8 cellular contexts compared by ENCODE assay signal in the genomic region with DNA sequence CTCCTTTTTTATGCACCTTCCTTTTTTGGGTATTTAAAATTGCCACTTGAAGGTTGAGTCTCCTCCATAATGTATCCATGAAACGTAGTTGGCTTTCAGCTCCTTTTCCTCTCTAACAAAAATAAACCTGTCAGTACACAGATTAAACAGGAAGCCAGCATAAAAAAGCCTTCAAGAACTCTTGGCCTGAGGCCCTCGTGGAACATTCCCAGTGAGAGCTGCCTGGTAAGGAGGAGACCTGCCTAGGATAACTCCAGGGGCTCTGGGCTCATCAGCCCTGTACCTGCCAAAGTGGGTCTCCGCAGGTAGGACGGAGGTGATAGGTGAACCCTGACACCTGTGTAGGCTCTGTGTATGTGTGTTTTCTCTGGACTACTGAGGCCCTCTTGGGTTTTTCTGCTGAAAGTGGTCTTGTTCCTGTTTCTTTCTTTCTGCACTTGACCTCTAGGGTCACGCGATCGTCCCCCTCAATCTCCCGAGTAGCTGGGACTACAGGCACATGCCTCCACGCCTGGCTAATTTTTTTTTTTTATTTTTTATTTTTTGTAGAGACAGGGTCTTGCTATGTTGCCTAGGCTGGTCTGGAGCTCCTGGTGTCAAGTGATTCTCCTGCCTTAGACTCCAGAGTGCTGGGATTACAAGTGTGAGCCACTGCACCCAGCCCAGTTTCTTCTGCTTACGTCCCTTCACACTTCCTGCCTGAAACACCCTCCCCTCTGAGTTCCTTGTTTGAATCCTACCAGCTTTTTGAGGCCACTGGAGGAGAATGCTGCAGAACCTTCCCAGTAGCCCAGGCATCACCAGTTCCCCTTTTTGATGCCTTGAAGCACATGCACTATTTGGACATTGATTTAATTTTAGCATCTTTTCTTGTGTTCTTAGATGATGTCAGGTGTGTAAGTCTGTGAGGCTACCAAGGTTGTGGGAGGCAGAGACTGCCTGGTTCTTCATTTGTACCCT. TPM values are rescaled to one million over a fixed set of nuclear protein-coding genes. Genes with fewer than 3 reads are reported as not detected.
DNase-seq lines count a peak whose midpoint lies in the region; ATAC-seq and TF ChIP-seq lines count a peak whose summit lies in the region.

No MANE protein-coding gene starts in this region.

- H3K4me1 Mint-ChIP-seq in endodermal cell: peaks cover 39% of the 10 kb centered on the region

- H3K27ac Mint-ChIP-seq in endodermal cell: peak overlapping the region; percentile 33

- peaks cover 22% of the 10 kb centered on the region for H3K36me3 ChIP-seq in endodermal cell (ENCODE audit: control insufficient read depth, insufficient read depth, low read length)

- peak; percentile 92 for DNase-seq in NOMO-1 treated with DMSO at 0.1 percent for 48 hours (lab: John Stamatoyannopoulos, UW; ENCODE audit: unreplicated experiment)
- DNase-seq in endodermal cell: peak; percentile 57
- DNase-seq in pulmonary artery endothelial cell (ENCODE audit: low read depth, low spot score): peak; percentile 45
- DNase-seq in epidermal melanocyte (ENCODE audit: insufficient read length, low spot score): no peak
- no peak for DNase-seq in inferior parietal cortex (ENCODE audit: extremely low spot score)

- no peak for TF ChIP-seq CTCF in GM12875 (IDR thresholded peaks at IDR 0.05; ENCODE audit: borderline replicate concordance, insufficient read depth, low read depth, low read length)
- TF ChIP-seq CTCF in endodermal cell (conservative IDR thresholded peaks at IDR 0.05): no peak

- H3K9me3 ChIP-seq in endodermal cell (ENCODE audit: control insufficient read depth, low read length): no peaks in the 10 kb centered on the region

- no peak overlapping the region for H3K27ac ChIP-seq in endodermal cell (ENCODE audit: low read depth, low read length)

- H3K4me1 ChIP-seq in endodermal cell (ENCODE audit: control insufficient read depth, insufficient read depth, low read length): peaks cover 4% of the 10 kb centered on the region

- H3K4me3 ChIP-seq in GM12875 (ENCODE audit: low read depth, low read length) (peak overlapping the region; percentile 12), endodermal cell (ENCODE audit: low read length) (no peak overlapping the region)

- H3K9ac ChIP-seq in endodermal cell (ENCODE audit: extremely low read depth, low read length, poor library complexity, severe bottlenecking): no peak overlapping the region

- 92 to 100% methylated on average over 2 to 10 of the region's 10 CpGs for WGBS in endodermal cell (ENCODE audit: insufficient coverage in 1 of 2, insufficient read length in 1 of 2), 2 experiments

- no peak for ATAC-seq in HG03442 (IDR thresholded peaks at IDR 0.05; ENCODE audit: unreplicated experiment)
- ATAC-seq in GM19395 (IDR thresholded peaks at IDR 0.05; ENCODE audit: unreplicated experiment): no peak

- peaks cover 26% of the 10 kb centered on the region for H3K36me3 Mint-ChIP-seq in endodermal cell (ENCODE audit: low read depth)

- no peak overlapping the region for H3K4me3 Mint-ChIP-seq in endodermal cell

- H3K27me3 ChIP-seq in endodermal cell (ENCODE audit: control insufficient read depth, insufficient read depth, low read length, poor library complexity, severe bottlenecking): no peaks in the 10 kb centered on the region

- no peaks in the 10 kb centered on the region for H3K27me3 Mint-ChIP-seq in endodermal cell (ENCODE audit: insufficient read depth)

- H3K9me3 Mint-ChIP-seq in endodermal cell: no peaks in the 10 kb centered on the region

RNA-seq across cellular contexts. Expression of gene PGS1, which starts 9.8 kb away (rescaled TPM):
- 10 to 100 TPM; 57.1 to 58.2 TPM for total RNA-seq in endodermal cell
- polyA plus RNA-seq in endodermal cell (2013, experiment 1 of 2): 33.1 TPM
- 32.3 TPM for polyA plus RNA-seq in endodermal cell (2013, experiment 2 of 2)
- total RNA-seq in pulmonary artery endothelial cell: 32.0 and 40.0 TPM in 2 replicates

RNA-seq across cellular contexts. Expression of gene SOCS3, which starts 28.4 kb away (rescaled TPM):
- total RNA-seq in endodermal cell (10 to 100 TPM; 54.2 to 75.3 TPM), pulmonary artery endothelial cell (31.5 and 71.3 TPM in 2 replicates)
- polyA plus RNA-seq in endodermal cell (2013, experiment 1 of 2): 15.1 TPM
- polyA plus RNA-seq in endodermal cell (2013, experiment 2 of 2): 19.8 TPM

Comparison
In these comparisons a context has a peak if more than half of its experiments do, and no peak if none do; other contexts are left out.
1. DNase-seq: peak in NOMO-1 treated with DMSO at 0.1 percent for 48 hours (single experiment), endodermal cell (single experiment) and pulmonary artery endothelial cell (single experiment); none in epidermal melanocyte (single experiment) and inferior parietal cortex (single experiment).